ENCODE assay signal across 29 cellular contexts in the genomic region with DNA sequence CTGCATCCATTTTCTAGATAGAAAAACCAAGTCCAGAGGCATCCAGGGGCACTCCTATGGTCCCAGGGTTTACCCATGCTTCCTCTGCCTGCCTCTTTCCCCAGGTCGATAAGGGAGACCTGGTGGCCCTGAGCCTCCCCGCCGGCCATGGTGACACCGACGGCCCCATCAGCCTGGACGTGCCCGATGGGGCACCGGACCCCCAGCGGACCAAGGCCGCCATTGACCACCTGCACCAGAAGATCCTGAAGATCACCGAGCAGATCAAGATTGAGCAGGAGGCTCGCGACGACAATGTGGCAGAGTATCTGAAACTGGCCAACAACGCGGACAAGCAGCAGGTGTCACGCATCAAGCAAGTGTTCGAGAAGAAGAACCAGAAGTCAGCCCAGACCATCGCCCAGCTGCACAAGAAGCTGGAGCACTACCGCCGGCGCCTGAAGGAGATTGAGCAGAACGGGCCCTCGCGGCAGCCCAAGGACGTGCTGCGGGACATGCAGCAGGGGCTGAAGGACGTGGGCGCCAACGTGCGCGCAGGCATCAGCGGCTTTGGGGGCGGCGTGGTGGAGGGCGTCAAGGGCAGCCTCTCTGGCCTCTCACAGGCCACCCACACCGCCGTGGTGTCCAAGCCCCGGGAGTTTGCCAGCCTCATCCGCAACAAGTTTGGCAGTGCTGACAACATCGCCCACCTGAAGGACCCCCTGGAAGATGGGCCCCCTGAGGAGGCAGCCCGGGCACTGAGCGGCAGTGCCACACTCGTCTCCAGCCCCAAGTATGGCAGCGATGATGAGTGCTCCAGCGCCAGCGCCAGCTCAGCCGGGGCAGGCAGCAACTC.
"Had no signal": no experiment of that assay in that cellular context is flagged by ENCODE, and none has a peak within 500 bp of the region (broad histone marks: within the 10 kb centered on the region; RNA-seq: fewer than 3 reads in every experiment).

No MANE protein-coding gene starts in this region.

- H3K27me3 Mint-ChIP-seq: activated CD4-positive, alpha-beta T cell treated with anti-CD3 and anti-CD28 coated beads, Interleukin-2, amount 10 ng/mL, durations not matched to agents 7 days and 5 days; activated T-helper 17 cell treated with anti-CD3 and anti-CD28 coated beads, Interleukin-2, amount 50 U/mL, for 72 hours; central memory CD8-positive, alpha-beta T cell had no signal

- H3K4me3 ChIP-seq: SJCRH30 had no signal

- ATAC-seq: activated T-helper 17 cell treated with anti-CD3 and anti-CD28 coated beads, Interleukin-2, amount 50 U/mL, for 72 hours; Panc1; Right ventricle myocardium inferior had no signal

- H3K27ac Mint-ChIP-seq: activated CD4-positive, alpha-beta memory T cell treated with anti-CD3 and anti-CD28 coated beads, Interleukin-2, amount 10 ng/mL, durations not matched to agents 7 days and 5 days; activated CD4-positive, alpha-beta T cell treated with anti-CD3 and anti-CD28 coated beads, Interleukin-2, amount 10 ng/mL, durations not matched to agents 7 days and 5 days; activated naive CD4-positive, alpha-beta T cell treated with anti-CD3 and anti-CD28 coated beads for 36 hours; activated T-helper 17 cell treated with anti-CD3 and anti-CD28 coated beads, Interleukin-2, amount 50 U/mL, for 72 hours; brain had no signal

- H3K36me3 ChIP-seq: SJCRH30 had no signal

- H3K9me3 ChIP-seq: SJCRH30, SK-N-SH had no signal

- FAIRE-seq: astrocyte had no signal

- H3K27ac ChIP-seq: SJCRH30, VCaP had no signal

- H3K4me2 ChIP-seq: SK-N-SH had no signal

- H3K9me3 Mint-ChIP-seq: activated CD4-positive, alpha-beta memory T cell treated with anti-CD3 and anti-CD28 coated beads, Interleukin-2, amount 10 ng/mL, durations not matched to agents 7 days and 5 days; activated CD4-positive, alpha-beta T cell treated with anti-CD3 and anti-CD28 coated beads, Interleukin-2, amount 10 ng/mL, durations not matched to agents 7 days and 5 days; activated naive CD4-positive, alpha-beta T cell treated with anti-CD3 and anti-CD28 coated beads for 36 hours; activated T-helper 17 cell treated with anti-CD3 and anti-CD28 coated beads, Interleukin-2, amount 50 U/mL, for 72 hours; brain; central memory CD8-positive, alpha-beta T cell had no signal

- DNase-seq: activated CD4-positive, alpha-beta memory T cell treated with anti-CD3 and anti-CD28 coated beads, Interleukin-2, amount 10 ng/mL, durations not matched to agents 7 days and 5 days; activated CD4-positive, alpha-beta T cell treated with anti-CD3 and anti-CD28 coated beads, Interleukin-2, amount 10 ng/mL, durations not matched to agents 7 days and 5 days; activated CD4-positive, CD25-positive, alpha-beta regulatory T cell; activated gamma-delta T cell; activated naive CD4-positive, alpha-beta T cell treated with anti-CD3 and anti-CD28 coated beads for 36 hours; activated T-cell treated with anti-CD3 and anti-CD28 coated beads for 4 hours; activated T-cell treated with anti-CD3 and anti-CD28 coated beads, Interleukin-2, amount 50 U/mL, for 48 hours; amniotic stem cell; KG1; NCI-H1092 treated with DMSO at 0.1 percent for 48 hours; NCI-H1417 treated with DMSO at 0.1 percent for 48 hours; NCI-H1694; NCI-H2029; NCI-H345; NCI-H510A; NCI-H526 treated with DMSO at 0.1 percent for 48 hours; NCI-H82; OCI-M1; RPMI8226; SJCRH30; SK-N-SH; T-helper 1 cell had no signal

- H3K27me3 ChIP-seq: SJCRH30 had no signal

- H3K9ac ChIP-seq: SK-N-SH had no signal

- H3K4me3 Mint-ChIP-seq: activated CD4-positive, alpha-beta memory T cell treated with anti-CD3 and anti-CD28 coated beads, Interleukin-2, amount 10 ng/mL, durations not matched to agents 7 days and 5 days; activated CD4-positive, alpha-beta T cell treated with anti-CD3 and anti-CD28 coated beads, Interleukin-2, amount 10 ng/mL, durations not matched to agents 7 days and 5 days; activated naive CD4-positive, alpha-beta T cell treated with anti-CD3 and anti-CD28 coated beads for 36 hours; activated T-helper 17 cell treated with anti-CD3 and anti-CD28 coated beads, Interleukin-2, amount 50 U/mL, for 72 hours; brain; central memory CD8-positive, alpha-beta T cell had no signal
